15 cellular contexts compared by ENCODE assay signal in the genomic region with DNA sequence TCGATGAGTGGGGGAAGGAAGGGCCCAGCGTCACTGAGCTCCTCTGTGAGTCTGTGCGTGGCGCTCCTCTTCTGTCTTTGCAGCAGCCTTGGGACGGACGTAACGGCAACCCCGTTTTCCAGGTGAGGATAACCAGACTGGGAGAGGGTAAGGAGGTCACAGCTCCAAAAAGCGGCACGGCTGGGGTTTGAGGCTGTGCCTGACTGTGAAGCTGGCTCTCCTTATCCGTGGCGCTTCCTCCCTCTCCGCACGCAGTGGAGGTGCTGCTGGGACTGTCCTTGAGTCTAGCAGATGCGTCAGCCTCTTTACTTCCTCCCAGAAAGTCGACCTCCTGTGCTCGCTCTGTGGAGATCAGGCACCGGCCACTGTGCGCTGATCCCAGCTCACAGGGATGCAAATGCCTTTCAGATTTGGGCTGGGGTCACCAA. TPM values are rescaled to one million over a fixed set of nuclear protein-coding genes. Genes with fewer than 3 reads are reported as not detected.
DNase-seq lines count a peak whose midpoint lies in the region; TF ChIP-seq lines count a peak whose summit lies in the region.
"Had no signal": no experiment of that assay in that cellular context is flagged by ENCODE, and none has a peak within 500 bp of the region (broad histone marks: within the 10 kb centered on the region; RNA-seq: fewer than 3 reads in every experiment).

No MANE protein-coding gene starts in this region.

- peak overlapping the region; percentile 88 for H3K27ac ChIP-seq in HUES48 (ENCODE audit: low read depth, low read length)
- H3K27ac ChIP-seq in adrenal gland = peak overlapping the region in 4 of 5 donors; percentile 6 to 50 (median 32)
- peak overlapping the region; percentile 75 to 83 for H3K27ac ChIP-seq in right atrium auricular region
- no peak overlapping the region for H3K27ac ChIP-seq in thyroid gland

- WGBS in adrenal gland, 4 donors = 23 to 41% (median 33%) methylated on average over 12 to 19 of the region's 19 CpGs
- 50 to 56% methylated on average over 17 to 19 of the region's 19 CpGs for whole genome bisulfite sequencing in thyroid gland, 2 donors

- H3K4me3 ChIP-seq in HUES48 (ENCODE audit: low read depth, low read length) (no peak overlapping the region), adrenal gland (peak overlapping the region in 1 of 4 donors; percentile 37), right atrium auricular region (peak overlapping the region; percentile 10 to 38), thyroid gland (replicated peaks in 1 of 3) (no peak overlapping the region)

- no peaks in the 10 kb centered on the region for H3K9me3 ChIP-seq in HUES48 (ENCODE audit: control insufficient read depth, insufficient read depth, low read length)
- H3K9me3 ChIP-seq in adrenal gland (replicated peaks in 1 of 3) = no peaks in the 10 kb centered on the region
- H3K9me3 ChIP-seq in right atrium auricular region = no peaks in the 10 kb centered on the region
- no peaks in the 10 kb centered on the region for H3K9me3 ChIP-seq in thyroid gland

- H3K36me3 ChIP-seq in HUES48 (ENCODE audit: control insufficient read depth, insufficient read depth, low read length) (no peaks in the 10 kb centered on the region), adrenal gland (replicated peaks in 1 of 2) (no peaks in the 10 kb centered on the region), right atrium auricular region (no peaks in the 10 kb centered on the region), thyroid gland (no peaks in the 10 kb centered on the region)

- peak; percentile 65 to 83 (median 81) for DNase-seq in adrenal gland
- no peak for DNase-seq in right atrium auricular region (ENCODE audit: low spot score)
- DNase-seq in occipital lobe (lab: John Stamatoyannopoulos, UW) = peak; percentile 33
- no peak for DNase-seq in NCI-H2196 (lab: John Stamatoyannopoulos, UW; ENCODE audit: unreplicated experiment)
- no peak for DNase-seq in stimulated activated CD4-positive, alpha-beta T cell treated with anti-CD3 and anti-CD28 coated beads, Interleukin-4, amount 100 ng/mL, for 1 hour
- no peak for DNase-seq in activated gamma-delta T cell treated with Interleukin-2 at 50 U/mL for 16 hours
- DNase-seq in thyroid gland = no peak
- DNase-seq: foreskin fibroblast, GOT3, kidney glomerular epithelial cell, NCI-H1105 treated with DMSO at 0.1 percent for 48 hours, NCI-H526, SHP77 had no signal

- no peaks in the 10 kb centered on the region for H3K27me3 ChIP-seq in HUES48 (ENCODE audit: control insufficient read depth, insufficient read depth, low read length)
- no peaks in the 10 kb centered on the region for H3K27me3 ChIP-seq in adrenal gland
- no peaks in the 10 kb centered on the region for H3K27me3 ChIP-seq in right atrium auricular region
- H3K27me3 ChIP-seq in thyroid gland = no peaks in the 10 kb centered on the region

- H3K4me1 ChIP-seq in HUES48 (ENCODE audit: control insufficient read depth, insufficient read depth, low read length) = peaks cover 23% of the 10 kb centered on the region; the same call in 1 of the 2 replicates
- peaks cover 12 to 17% of the 10 kb centered on the region in 2 donors for H3K4me1 ChIP-seq in adrenal gland (replicated peaks in 1 of 2)
- H3K4me1 ChIP-seq in right atrium auricular region = peaks cover 0 to 15% of the 10 kb centered on the region in 2 donors
- H3K4me1 ChIP-seq in thyroid gland = no peaks in the 10 kb centered on the region

- H3K9ac ChIP-seq in HUES48 (ENCODE audit: low read depth, low read length) = no peak overlapping the region

- peak in 1 of 2 donors; percentile 63 for TF ChIP-seq POLR2A in adrenal gland (IDR thresholded peaks at IDR 0.05)
- no peak for TF ChIP-seq POLR2A in thyroid gland (IDR thresholded peaks at IDR 0.05)

- TF ChIP-seq CTCF in adrenal gland (IDR thresholded peaks at IDR 0.05) (no peak), right atrium auricular region (IDR thresholded peaks at IDR 0.05) (no peak), thyroid gland (IDR thresholded peaks at IDR 0.05) (no peak)

- intact Hi-C loops in adrenal gland (cut with DNase I) = no loop called here
- intact Hi-C loops in thyroid gland (cut with DNase I) = no loop called here

RNA-seq across cellular contexts. Expression of a gene that starts 29.9 kb away (rescaled TPM):
- total RNA-seq in adrenal gland (10 to 100 TPM in 6 of 8 donors, 1 to 10 TPM in 2; 9.2 to 16.1 (median 12.5) TPM), right atrium auricular region (10 to 100 TPM; 19.1 to 20.2 TPM), occipital lobe (13.3 TPM), thyroid gland (10 to 100 TPM; 15.7 to 26.2 (median 21.2) TPM)
- polyA plus RNA-seq in adrenal gland = 10 to 100 TPM in 2 of 3 donors, 1 to 10 TPM in 1; 8.0 to 16.6 (median 11.4) TPM

RNA-seq across cellular contexts. Expression of a gene that starts 38.0 kb away (rescaled TPM):
- total RNA-seq in adrenal gland (1 to 10 TPM; 2.6 to 7.8 (median 3.7) TPM), right atrium auricular region (1 to 10 TPM; 3.1 to 7.6 TPM), occipital lobe (1.4 TPM), thyroid gland (1 to 10 TPM in 3 of 4 donors, under 1 TPM in 1; 0.94 to 4.2 (median 2.0) TPM)
- 1 to 10 TPM; 2.2 to 7.5 (median 2.3) TPM for polyA plus RNA-seq in adrenal gland
- total RNA-seq: HT-29 had no signal

Comparison
In these comparisons a context has a peak if more than half of its experiments do, and no peak if none do; other contexts are left out.
1. H3K27ac ChIP-seq: peak in HUES48 (single experiment), adrenal gland (4 of 5) and right atrium auricular region (2 of 2); none in thyroid gland (0 of 3).
2. H3K4me3 ChIP-seq: peak in right atrium auricular region (2 of 2); none in HUES48 (single experiment) and thyroid gland (0 of 3).
3. DNase-seq: peak in adrenal gland (7 of 7) and occipital lobe (single experiment); none in right atrium auricular region (single experiment), NCI-H2196 (single experiment), stimulated activated CD4-positive, alpha-beta T cell treated with anti-CD3 and anti-CD28 coated beads, Interleukin-4, amount 100 ng/mL, for 1 hour (single experiment), activated gamma-delta T cell treated with Interleukin-2 at 50 U/mL for 16 hours (single experiment) and thyroid gland (0 of 2).